Comparison of ENCODE assay signal across 13 cellular contexts in genomic region chr4:140688711-140689598, GRCh38.
DNase-seq lines count a peak whose midpoint lies in the region; ATAC-seq, FAIRE-seq and TF ChIP-seq lines count a peak whose summit lies in the region.
"Had no signal": no experiment of that assay in that cellular context is flagged by ENCODE, and none has a peak within 500 bp of the region (broad histone marks: within the 10 kb centered on the region; RNA-seq: fewer than 3 reads in every experiment).

No MANE protein-coding gene starts in this region.

- no peaks in the 10 kb centered on the region for H3K79me2 ChIP-seq in keratinocyte (ENCODE audit: control insufficient read depth, insufficient read depth, low read length)

- H3K36me3 ChIP-seq in BE2C (peaks cover 11% of the 10 kb centered on the region; the same call in 1 of the 2 replicates), keratinocyte (ENCODE audit: control insufficient read depth in 2 of 2, extremely low read depth in 1 of 2, insufficient read depth in 2 of 2, low read length in 2 of 2) (no peaks in the 10 kb centered on the region)

- ATAC-seq in GM21515 (IDR thresholded peaks at IDR 0.05; ENCODE audit: unreplicated experiment) (no peak), HG03159 (IDR thresholded peaks at IDR 0.05; ENCODE audit: unreplicated experiment) (no peak), HG02981 (IDR thresholded peaks at IDR 0.05; ENCODE audit: unreplicated experiment) (no peak)

- H3K27ac ChIP-seq in keratinocyte (ENCODE audit: control insufficient read depth, insufficient read depth, low read length): no peak overlapping the region

- peak; percentile 29 for FAIRE-seq in keratinocyte (lab: Jason Lieb, UNC)
- FAIRE-seq in GM12891 (lab: Jason Lieb, UNC): no peak
- FAIRE-seq: H54 had no signal

- no peak overlapping the region for H3K4me2 ChIP-seq in keratinocyte (ENCODE audit: control insufficient read depth, extremely low read depth, insufficient read depth, low read depth, low read length)

- H3K9ac ChIP-seq in keratinocyte (ENCODE audit: control insufficient read depth, extremely low read depth, insufficient read depth, low read length): no peak overlapping the region

- peaks cover 26% of the 10 kb centered on the region for H3K4me1 ChIP-seq in BE2C
- peaks cover 4% of the 10 kb centered on the region for H3K4me1 ChIP-seq in keratinocyte (ENCODE audit: control insufficient read depth, extremely low read depth, insufficient read depth, low read length)

- H3K9me3 ChIP-seq in BE2C: no peaks in the 10 kb centered on the region
- H3K9me3 ChIP-seq in keratinocyte (ENCODE audit: control insufficient read depth, low read depth, low read length): no peaks in the 10 kb centered on the region

- no peaks in the 10 kb centered on the region for H3K9me1 ChIP-seq in keratinocyte (ENCODE audit: control insufficient read depth, extremely low read depth, insufficient read depth, low read length)

- no peak overlapping the region for H2AFZ ChIP-seq in keratinocyte (ENCODE audit: control insufficient read depth, low read length)

- H3K4me3 ChIP-seq in BE2C (ENCODE audit: low read depth, low read length) (peak overlapping the region; percentile 15; the same call in 1 of the 2 replicates), astrocyte of the spinal cord (ENCODE audit: low read depth, low read length) (no peak overlapping the region), keratinocyte (ENCODE audit: control insufficient read depth in 2 of 3, extremely low read depth in 1 of 3, insufficient read depth in 2 of 3, low read depth in 1 of 3, low read length in 3 of 3) (no peak overlapping the region)
- H3K4me3 ChIP-seq: dorsolateral prefrontal cortex had no signal

- dilution Hi-C loops in keratinocyte (cut with MboI; ENCODE audit: extremely low pct_ligation_motif_present, low sequenced_read_pairs): no loop called here

- TF ChIP-seq POLR2A in GM12891 (IDR thresholded peaks at IDR 0.05; ENCODE audit: low read depth, low read length): no peak

- H3K27me3 ChIP-seq in BE2C (no peaks in the 10 kb centered on the region), keratinocyte (ENCODE audit: control insufficient read depth, extremely low read depth, insufficient read depth, low read length) (no peaks in the 10 kb centered on the region)

- DNase-seq in BE2C: peak; percentile 69
- DNase-seq in HS-5 (ENCODE audit: low read depth): peak; percentile 24
- DNase-seq in astrocyte of the spinal cord (ENCODE audit: low read depth, low spot score): peak; percentile 18
- no peak for DNase-seq in keratinocyte (ENCODE audit: low read depth, low spot score)
- DNase-seq in GM12891 (ENCODE audit: insufficient read length, low spot score): no peak
- DNase-seq: amygdala, KG1, NCI-H345 had no signal

- in situ Hi-C loops in astrocyte of the spinal cord (cut with HindIII; ENCODE audit: low sequenced_read_pairs): no loop called here

- TF ChIP-seq CTCF in BE2C (IDR thresholded peaks at IDR 0.05; ENCODE audit: low read depth, low read length): no peak
- TF ChIP-seq CTCF in astrocyte of the spinal cord (IDR thresholded peaks at IDR 0.05; ENCODE audit: low read depth, low read length): no peak
- TF ChIP-seq CTCF in keratinocyte (optimal IDR thresholded peaks at IDR 0.05 in 1 of 3, IDR thresholded peaks at IDR 0.05 in 1 of 3, conservative IDR thresholded peaks at IDR 0.05 in 1 of 3; ENCODE audit: extremely low read depth in 1 of 3, insufficient read depth in 2 of 3, low read length in 3 of 3): no peak

- no peaks in the 10 kb centered on the region for H4K20me1 ChIP-seq in keratinocyte (ENCODE audit: control insufficient read depth, extremely low read depth, insufficient read depth, low read length)

TF ChIP-seq in GM12891, 5 proteins besides CTCF, POLR2A, EP300 and RAD21:
- no peak for TF ChIP-seq SPI1 (IDR thresholded peaks at IDR 0.05; ENCODE audit: low read depth, low read length)
- TF ChIP-seq PAX5 (IDR thresholded peaks at IDR 0.05; ENCODE audit: insufficient read depth, low read length, severe bottlenecking): no peak
- TF ChIP-seq POLR2AphosphoS5 (IDR thresholded peaks at IDR 0.05; ENCODE audit: low read depth, low read length): no peak
- no peak for TF ChIP-seq TAF1 (IDR thresholded peaks at IDR 0.05; ENCODE audit: low read depth, low read length)
- no peak for TF ChIP-seq POU2F2 (IDR thresholded peaks at IDR 0.05; ENCODE audit: low read depth, low read length)

Comparison
In these comparisons a context has a peak if more than half of its experiments do, and no peak if none do; other contexts are left out.
1. DNase-seq: peak in BE2C (single experiment), HS-5 (single experiment) and astrocyte of the spinal cord (single experiment); none in keratinocyte (single experiment) and GM12891 (single experiment).